Comparison of ENCODE assay signal across 24 cellular contexts in genomic region chr1:41424581-41425118, GRCh38. TPM values are rescaled to one million over a fixed set of nuclear protein-coding genes. Genes with fewer than 3 reads are reported as not detected.
"Had no signal": no experiment of that assay in that cellular context is flagged by ENCODE, and none has a peak within 500 bp of the region (broad histone marks: within the 10 kb centered on the region; RNA-seq: fewer than 3 reads in every experiment).

No MANE protein-coding gene starts in this region.

- H3K4me3 ChIP-seq: cardiac muscle cell, esophagus muscularis mucosa, tibial nerve had no signal

- H3K27me3 Mint-ChIP-seq: activated naive CD8-positive, alpha-beta T cell had no signal

- H3K4me1 Mint-ChIP-seq: activated CD4-positive, alpha-beta T cell treated with anti-CD3 and anti-CD28 coated beads for 36 hours; naive B cell; neural crest cell had no signal

- FAIRE-seq: endothelial cell of umbilical vein, islet of Langerhans had no signal

- H3K9me3 Mint-ChIP-seq: activated T-helper 1 cell treated with anti-CD3 and anti-CD28 coated beads, Interleukin-12 subunit alpha, Interleukin-12 subunit beta, Interleukin-2, Interleukin-4 antibody, amounts not matched to agents 30 ng/mL and 10 ng/mL and 1 ng/mL, durations not matched to agents 14 hours and 24 hours and 36 hours; naive B cell; neural crest cell; T-helper 2 cell treated with Interferon-gamma antibody and Interleukin-4, amounts not matched to agents 5 μg/mL and 100 μg/mL, for 36 hours; WTC11 had no signal

- H3K36me3 Mint-ChIP-seq: activated naive CD8-positive, alpha-beta T cell; naive B cell; WTC11 had no signal

- H3K4me3 Mint-ChIP-seq: activated CD4-positive, alpha-beta T cell treated with anti-CD3 and anti-CD28 coated beads for 36 hours; activated naive CD8-positive, alpha-beta T cell; activated T-helper 1 cell treated with anti-CD3 and anti-CD28 coated beads, Interleukin-12 subunit alpha, Interleukin-12 subunit beta, Interleukin-2, Interleukin-4 antibody, amounts not matched to agents 30 ng/mL and 10 ng/mL and 1 ng/mL, durations not matched to agents 14 hours and 24 hours and 36 hours; naive B cell; neural crest cell; T-helper 2 cell treated with Interferon-gamma antibody and Interleukin-4, amounts not matched to agents 5 μg/mL and 100 μg/mL, for 36 hours; WTC11 had no signal

- H3K27ac Mint-ChIP-seq: activated CD4-positive, alpha-beta T cell treated with anti-CD3 and anti-CD28 coated beads for 36 hours; activated naive CD8-positive, alpha-beta T cell; activated T-helper 1 cell treated with anti-CD3 and anti-CD28 coated beads, Interleukin-12 subunit alpha, Interleukin-12 subunit beta, Interleukin-2, Interleukin-4 antibody, amounts not matched to agents 30 ng/mL and 10 ng/mL and 1 ng/mL, durations not matched to agents 14 hours and 24 hours and 36 hours; naive B cell; T-helper 2 cell treated with Interferon-gamma antibody and Interleukin-4, amounts not matched to agents 5 μg/mL and 100 μg/mL, for 36 hours; WTC11 had no signal

- H3K27ac ChIP-seq: cardiac muscle cell, esophagus muscularis mucosa had no signal

- H3K9me3 ChIP-seq: esophagus muscularis mucosa, tibial nerve had no signal

- H3K27me3 ChIP-seq: cardiac muscle cell, tibial nerve had no signal

- ATAC-seq: activated CD4-positive, alpha-beta T cell treated with anti-CD3 and anti-CD28 coated beads for 36 hours; sciatic nerve; stimulated activated naive CD8-positive, alpha-beta T cell treated with anti-CD3 and anti-CD28 coated beads, Interleukin-15, Interleukin-2, amounts not matched to agents 100 U/mL and 50 U/mL, for 24 hours had no signal

- H3K36me3 ChIP-seq: cardiac muscle cell, esophagus muscularis mucosa, tibial nerve had no signal

- DNase-seq: activated CD4-positive, alpha-beta T cell treated with anti-CD3 and anti-CD28 coated beads for 36 hours; activated CD4-positive, alpha-beta T cell treated with anti-CD3 and anti-CD28 coated beads, Interleukin-2, amount 50 U/mL, for 48 hours; activated gamma-delta T cell treated with Interleukin-2 at 50 U/mL for 16 hours; activated T-cell treated with anti-CD3 and anti-CD28 coated beads for 4 hours; dermis blood vessel endothelial cell; effector memory CD4-positive, alpha-beta T cell; hippocampal formation; mammary epithelial cell; naive B cell; stimulated activated naive CD8-positive, alpha-beta T cell treated with anti-CD3 and anti-CD28 coated beads, Interleukin-15, Interleukin-2, amounts not matched to agents 100 U/mL and 50 U/mL, for 24 hours had no signal

RNA-seq across cellular contexts. Expression of gene EDN2, which starts 59.8 kb away (rescaled TPM):
- total RNA-seq: activated CD4-positive, alpha-beta T cell treated with anti-CD3 and anti-CD28 coated beads for 36 hours; activated T-helper 1 cell treated with anti-CD3 and anti-CD28 coated beads, Interleukin-12 subunit alpha, Interleukin-12 subunit beta, Interleukin-2, Interleukin-4 antibody, amounts not matched to agents 30 ng/mL and 10 ng/mL and 1 ng/mL, durations not matched to agents 14 hours and 24 hours and 36 hours; endothelial cell of umbilical vein; left lobe of liver; neural crest cell; osteoblast; pulmonary artery endothelial cell; sciatic nerve had no signal
- polyA plus RNA-seq: endothelial cell of umbilical vein had no signal
